8 cellular contexts compared by ENCODE assay signal in the genomic region with DNA sequence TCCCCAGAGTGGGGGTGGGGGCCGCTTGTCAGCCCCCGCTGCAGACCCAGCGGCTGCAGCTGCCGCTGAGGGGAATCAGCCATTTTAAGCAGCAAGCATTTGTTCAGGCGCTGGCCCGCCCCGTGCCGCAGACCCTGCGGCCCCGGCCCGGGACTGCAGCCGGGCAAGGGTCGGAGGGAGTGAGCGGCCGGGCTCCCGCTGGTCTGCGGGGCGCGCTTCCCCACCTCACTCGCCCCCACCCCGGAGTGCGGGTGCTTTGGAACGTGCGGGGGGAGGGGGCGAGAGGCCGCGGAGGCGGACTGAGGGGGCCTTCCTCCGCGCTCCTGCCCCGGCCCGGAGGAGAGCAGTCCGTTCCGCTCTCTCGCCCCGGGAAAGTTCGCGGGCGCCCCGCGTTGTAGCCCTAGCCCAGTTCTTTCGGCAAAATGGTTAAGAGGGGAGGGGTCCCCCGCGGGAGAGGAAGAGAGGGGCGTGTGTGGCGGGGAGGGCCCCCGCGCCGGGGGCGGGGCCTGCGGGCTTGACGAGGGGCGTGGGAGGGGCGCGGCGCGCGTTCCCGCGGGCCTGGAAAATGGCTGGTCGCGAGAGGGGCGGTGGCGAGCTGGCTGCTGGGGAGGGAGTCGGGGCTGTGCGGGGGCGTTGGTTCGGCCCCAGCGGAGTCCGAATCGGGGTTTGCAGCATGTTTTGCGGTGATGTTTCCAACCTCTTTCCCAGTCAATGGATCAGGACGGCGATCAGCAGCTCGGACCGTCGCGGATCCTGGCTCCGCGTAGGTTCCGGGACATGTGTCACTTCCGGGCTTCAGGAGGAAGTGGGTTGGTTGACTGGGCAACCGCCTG. TPM values are rescaled to one million over a fixed set of nuclear protein-coding genes. Genes with fewer than 3 reads are reported as not detected.
DNase-seq lines count a peak whose midpoint lies in the region; ATAC-seq and TF ChIP-seq lines count a peak whose summit lies in the region.

No MANE protein-coding gene starts in this region.

- no peaks in the 10 kb centered on the region for H3F3A ChIP-seq in PC-3 (ENCODE audit: low read length, unreplicated experiment)

- H3K4me2 ChIP-seq in PC-3 (ENCODE audit: low read length) = peak overlapping the region; percentile 98

- peak overlapping the region; percentile 77 for H2AFZ ChIP-seq in PC-3 (ENCODE audit: low read length)

- ATAC-seq in GM21515 (IDR thresholded peaks at IDR 0.05; ENCODE audit: unreplicated experiment) (peak; percentile 47), PC-3 (peak; percentile 21)

- peaks cover 15% of the 10 kb centered on the region; the same call in 1 of the 2 replicates for H3K4me1 ChIP-seq in HUES6 (ENCODE audit: control insufficient read depth, insufficient read depth, low read length)
- peaks cover 14% of the 10 kb centered on the region for H3K4me1 ChIP-seq in PC-3 (ENCODE audit: insufficient read depth, low read length)
- peaks cover 0 to 39% (median 9%) of the 10 kb centered on the region in 3 donors for H3K4me1 ChIP-seq in esophagus squamous epithelium

- no peaks in the 10 kb centered on the region; the same call in 1 of the 2 replicates for H4K20me1 ChIP-seq in PC-3 (ENCODE audit: low read length)

- H3K27ac ChIP-seq in HUES6 (ENCODE audit: low read depth, low read length) (peak overlapping the region; percentile 89; the same call in 1 of the 2 replicates), PC-3 (ENCODE audit: low read length) (peak overlapping the region; percentile 83), esophagus squamous epithelium (peak overlapping the region; percentile 96 to 99 (median 97))

- no peaks in the 10 kb centered on the region for H3K9me2 ChIP-seq in PC-3 (replicated peaks; ENCODE audit: low read length)

- intact Hi-C loops in PC-3 (cut with micrococcal nuclease) = loop anchor here (2.0 to 10.0 kb wide), 2 partner anchors 61 to 99 kb away; a partner anchor contains a TSS
- intact Hi-C loops in esophagus squamous epithelium (cut with DNase I) = loop anchor here (5.0 to 10.0 kb wide), 2 partner anchors 99 to 152 kb away; a partner anchor contains a TSS

- no peak for TF ChIP-seq CTCF in PC-3 (conservative IDR thresholded peaks at IDR 0.05; ENCODE audit: low read depth, low read length)
- peak in 1 of 6 experiments; percentile 9 for TF ChIP-seq CTCF in esophagus squamous epithelium (IDR thresholded peaks at IDR 0.05)

- H3K9me3 ChIP-seq in HUES6 (ENCODE audit: control insufficient read depth, insufficient read depth, low read depth, low read length) (no peaks in the 10 kb centered on the region), PC-3 (ENCODE audit: low read length) (no peaks in the 10 kb centered on the region), esophagus squamous epithelium (no peaks in the 10 kb centered on the region)

- H3K9ac ChIP-seq in HUES6 (ENCODE audit: low read length) (peak overlapping the region; percentile 90), PC-3 (ENCODE audit: low read length) (peak overlapping the region; percentile 87)

- H3K27me3 ChIP-seq in HUES6 (ENCODE audit: control insufficient read depth, insufficient read depth, low read length) = no peaks in the 10 kb centered on the region
- H3K27me3 ChIP-seq in PC-3 (ENCODE audit: low read length) = no peaks in the 10 kb centered on the region
- H3K27me3 ChIP-seq in esophagus squamous epithelium = no peaks in the 10 kb centered on the region

- TF ChIP-seq POLR2A in esophagus squamous epithelium (IDR thresholded peaks at IDR 0.05) = peak in 2 of 4 donors; percentile 64 to 68

- peak overlapping the region; percentile 94 for H3K4me3 ChIP-seq in HUES6 (ENCODE audit: low read depth, low read length)
- H3K4me3 ChIP-seq in PC-3 (ENCODE audit: low read length) = peak overlapping the region; percentile 93
- peak overlapping the region; percentile 86 to 92 (median 89) for H3K4me3 ChIP-seq in esophagus squamous epithelium

- H3K36me3 ChIP-seq in HUES6 (ENCODE audit: control insufficient read depth, insufficient read depth, low read length) (peaks cover 7% of the 10 kb centered on the region), PC-3 (ENCODE audit: low read depth, low read length) (peaks cover 6% of the 10 kb centered on the region), esophagus squamous epithelium (peaks cover 0 to 7% (median 0%) of the 10 kb centered on the region in 3 donors)

- 0 to 8% methylated on average over 1 to 5 of the region's 83 CpGs for WGBS in esophagus squamous epithelium, 2 donors

- POLR2A ChIA-PET in PC-3 (lab: Charles Lee; ENCODE audit: unreplicated experiment) = interaction anchor here (0.6 kb wide), 1 partner anchor 159 kb away, joined by 4 read pairs; no protein-coding TSS in a partner anchor

- no TSS peak for BruUV-seq in PC-3 (replicated peaks; lab: Mats Ljungman, UMichigan)

- DNase-seq in DMS53 (lab: John Stamatoyannopoulos, UW) (peak; percentile 87), PC-3 (peak; percentile 71), activated T-helper 1 cell treated with Interleukin-2 at 50 U/mL for 16 hours (ENCODE audit: low read depth) (peak; percentile 80), esophagus squamous epithelium (lab: John Stamatoyannopoulos, UW) (peak; percentile 46), myocyte (ENCODE audit: low read depth) (peak; percentile 87)
- peak; percentile 82 to 84 for DNase-seq in stimulated activated CD8-positive, alpha-beta memory T cell treated with anti-CD3 and anti-CD28 coated beads, Interleukin-7, amount 100 ng/mL, for 4 hours (ENCODE audit: low read depth in 2 of 2)

- H3K79me2 ChIP-seq in PC-3 (ENCODE audit: low read length) = peaks cover 64% of the 10 kb centered on the region

- CTCF ChIA-PET in PC-3 (lab: Charles Lee) = no interaction called here

RNA-seq across cellular contexts. Expression of a gene that starts 0.9 kb away (rescaled TPM):
- total RNA-seq in PC-3 (2014; rRNA removed) = 12.4 and 17.3 TPM in 2 replicates
- 10 to 100 TPM in 3 of 4 donors, 1 to 10 TPM in 1; 8.1 to 19.3 (median 16.6) TPM for total RNA-seq in esophagus squamous epithelium
- 15.3 and 15.5 TPM in 2 replicates for total RNA-seq in myocyte
- polyA plus RNA-seq in myocyte (2012) = 12.2 TPM

Comparison
In these comparisons a context has a peak if more than half of its experiments do, and no peak if none do; other contexts are left out.
1. Peak in every context shown above with its lines: DNase-seq, ATAC-seq, H3K4me3 ChIP-seq and H3K27ac ChIP-seq.